11 cellular contexts compared by ENCODE assay signal in the genomic region with DNA sequence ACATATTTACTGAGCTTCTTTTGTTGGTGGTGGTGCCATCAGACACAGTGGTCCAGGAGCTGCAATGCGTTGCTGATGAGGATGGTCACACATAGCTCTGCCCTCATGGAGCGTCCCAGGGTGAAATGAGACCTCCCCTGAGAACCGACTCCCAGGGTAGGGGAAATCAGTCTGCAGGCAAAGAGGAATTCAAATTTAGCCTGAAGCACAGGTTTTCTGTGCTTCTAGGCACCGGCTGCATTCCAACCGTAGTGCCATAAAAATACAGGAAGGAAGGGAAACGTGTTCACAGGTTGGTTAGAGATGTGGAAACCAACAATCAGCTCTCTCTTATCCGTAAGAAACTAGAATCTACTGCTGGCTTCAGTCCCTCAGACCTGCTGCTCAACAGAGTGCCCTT. TPM values are rescaled to one million over a fixed set of nuclear protein-coding genes. Genes with fewer than 3 reads are reported as not detected.
DNase-seq lines count a peak whose midpoint lies in the region; ATAC-seq and TF ChIP-seq lines count a peak whose summit lies in the region.
"Had no signal": no experiment of that assay in that cellular context is flagged by ENCODE, and none has a peak within 500 bp of the region (broad histone marks: within the 10 kb centered on the region; RNA-seq: fewer than 3 reads in every experiment).

No MANE protein-coding gene starts in this region.

- BruUV-seq in HCT116 (replicated peaks; lab: Mats Ljungman, UMichigan): no TSS peak

- no peaks in the 10 kb centered on the region for H3K9me2 ChIP-seq in HCT116 (ENCODE audit: insufficient read depth)

- H3K36me3 ChIP-seq in BLaER1 treated with 17β-estradiol and CSF1 and Interleukin-3, amounts not matched to agents 10 nM and 100 nM: peaks cover 8 to 73% (median 60%) of the 10 kb centered on the region in 11 experiments; a peak in 20 of 22 replicates
- H3K36me3 ChIP-seq in HCT116 (ENCODE audit: control insufficient read depth in 1 of 2, insufficient read depth in 2 of 2, low read length in 2 of 2): peaks cover 0 to 36% of the 10 kb centered on the region in 2 experiments; a peak in 2 of 4 replicates

- H3K27me3 ChIP-seq in BLaER1 treated with 17β-estradiol and CSF1 and Interleukin-3, amounts not matched to agents 10 nM and 100 nM: no peaks in the 10 kb centered on the region
- no peaks in the 10 kb centered on the region for H3K27me3 ChIP-seq in HCT116 (ENCODE audit: insufficient read depth, low read length)

- peaks cover 83% of the 10 kb centered on the region for H3K4me1 Mint-ChIP-seq in activated T-helper 17 cell treated with anti-CD3 and anti-CD28 coated beads, Interleukin-2, amount 50 U/mL, for 72 hours
- H3K4me1 Mint-ChIP-seq in mesothelial cell of epicardium: peaks cover 76% of the 10 kb centered on the region

- peaks cover 97% of the 10 kb centered on the region for H3K79me2 ChIP-seq in HCT116 (ENCODE audit: insufficient read depth, low read length)

- peaks cover 93 to 100% (median 99%) of the 10 kb centered on the region in 11 experiments for H4K20me1 ChIP-seq in BLaER1 treated with 17β-estradiol and CSF1 and Interleukin-3, amounts not matched to agents 10 nM and 100 nM
- H4K20me1 ChIP-seq in HCT116 (ENCODE audit: insufficient read depth): peaks cover 4% of the 10 kb centered on the region; the same call in 1 of the 2 replicates

- TF ChIP-seq POLR2A in HCT116 (IDR thresholded peaks at IDR 0.05; ENCODE audit: borderline replicate concordance, extremely low read depth, insufficient read depth, insufficient read length): no peak

- H3K36me3 Mint-ChIP-seq in activated T-helper 17 cell treated with anti-CD3 and anti-CD28 coated beads, Interleukin-2, amount 50 U/mL, for 72 hours (ENCODE audit: low read depth): peaks cover 80% of the 10 kb centered on the region
- H3K36me3 Mint-ChIP-seq in mesothelial cell of epicardium: peaks cover 10% of the 10 kb centered on the region

- H3K9me3 ChIP-seq in BLaER1 treated with 17β-estradiol and CSF1 and Interleukin-3, amounts not matched to agents 10 nM and 100 nM (replicated peaks in 1 of 11): no peaks in the 10 kb centered on the region
- H3K9me3 ChIP-seq in HCT116 (ENCODE audit: control insufficient read depth in 1 of 2, insufficient read depth in 1 of 2, low read depth in 1 of 2, low read length in 2 of 2): no peaks in the 10 kb centered on the region

- ATAC-seq in HCT116 (no peak), HG02610 (IDR thresholded peaks at IDR 0.05; ENCODE audit: unreplicated experiment) (no peak)
- no peak for ATAC-seq in activated T-helper 17 cell treated with anti-CD3 and anti-CD28 coated beads, Interleukin-2, amount 50 U/mL, for 72 hours (replicated peaks)

- peak overlapping the region; percentile 83 to 98 (median 93) for H3K4me2 ChIP-seq in BLaER1 treated with 17β-estradiol and CSF1 and Interleukin-3, amounts not matched to agents 10 nM and 100 nM
- peak overlapping the region; percentile 15 for H3K4me2 ChIP-seq in HCT116 (ENCODE audit: low read length)

- intact Hi-C loops in HCT116 (cut with micrococcal nuclease): no loop called here

- no peak for TF ChIP-seq RAD21 in HCT116 (IDR thresholded peaks at IDR 0.05; ENCODE audit: low read depth)

- no peaks in the 10 kb centered on the region for H3K9me3 Mint-ChIP-seq in activated T-helper 17 cell treated with anti-CD3 and anti-CD28 coated beads, Interleukin-2, amount 50 U/mL, for 72 hours
- no peaks in the 10 kb centered on the region for H3K9me3 Mint-ChIP-seq in mesothelial cell of epicardium

- H3K4me3 Mint-ChIP-seq in activated T-helper 17 cell treated with anti-CD3 and anti-CD28 coated beads, Interleukin-2, amount 50 U/mL, for 72 hours: peak overlapping the region; percentile 80
- H3K4me3 Mint-ChIP-seq in mesothelial cell of epicardium: no peak overlapping the region

- RAD21 ChIA-PET in HCT116 (lab: Charles Lee; ENCODE audit: low non-redundant PET in 1 of 2, low total read pairs in 2 of 2, uncharacterized antibody in 2 of 2, unreplicated experiment in 2 of 2): no interaction called here

- peak overlapping the region; percentile 9 to 71 (median 61); a peak in 21 of 22 replicates for H3K9ac ChIP-seq in BLaER1 treated with 17β-estradiol and CSF1 and Interleukin-3, amounts not matched to agents 10 nM and 100 nM
- peak overlapping the region; percentile 30; the same call in 1 of the 2 replicates for H3K9ac ChIP-seq in HCT116 (ENCODE audit: low read length)

- CTCF ChIA-PET in HCT116 (lab: Charles Lee): no interaction called here

- peak overlapping the region; percentile 89 for H3K27ac Mint-ChIP-seq in activated T-helper 17 cell treated with anti-CD3 and anti-CD28 coated beads, Interleukin-2, amount 50 U/mL, for 72 hours
- H3K27ac Mint-ChIP-seq in mesothelial cell of epicardium: peak overlapping the region; percentile 70

- no peaks in the 10 kb centered on the region for H3K27me3 Mint-ChIP-seq in activated T-helper 17 cell treated with anti-CD3 and anti-CD28 coated beads, Interleukin-2, amount 50 U/mL, for 72 hours
- H3K27me3 Mint-ChIP-seq in mesothelial cell of epicardium (ENCODE audit: low read depth): no peaks in the 10 kb centered on the region

- peak overlapping the region in 9 of 10 experiments; percentile 4 to 47 (median 27); a peak in 14 of 20 replicates for H3K4me3 ChIP-seq in BLaER1 treated with 17β-estradiol and CSF1 and Interleukin-3, amounts not matched to agents 10 nM and 100 nM
- no peak overlapping the region for H3K4me3 ChIP-seq in HCT116 (replicated peaks in 1 of 2; ENCODE audit: low read depth in 1 of 2, low read length in 2 of 2)

- H3K27ac ChIP-seq in BLaER1 treated with 17β-estradiol and CSF1 and Interleukin-3, amounts not matched to agents 10 nM and 100 nM: peak overlapping the region; percentile 29 to 92 (median 78); a peak in 21 of 22 replicates
- no peak overlapping the region for H3K27ac ChIP-seq in HCT116 (ENCODE audit: low read depth, low read length)

- TF ChIP-seq CTCF in HCT116 (IDR thresholded peaks at IDR 0.05 in 2 of 3, conservative IDR thresholded peaks at IDR 0.05 in 1 of 3; ENCODE audit: borderline replicate concordance in 1 of 3, insufficient read depth in 1 of 3, low read depth in 2 of 3, low read length in 2 of 3): no peak
- TF ChIP-seq CTCF in mesothelial cell of epicardium (IDR thresholded peaks at IDR 0.05; ENCODE audit: unreplicated experiment): no peak

- peaks cover 99 to 100% (median 100%) of the 10 kb centered on the region in 10 experiments for H3K4me1 ChIP-seq in BLaER1 treated with 17β-estradiol and CSF1 and Interleukin-3, amounts not matched to agents 10 nM and 100 nM
- H3K4me1 ChIP-seq in HCT116 (ENCODE audit: control insufficient read depth in 1 of 2, insufficient read depth in 2 of 2, low read length in 2 of 2): peaks cover 74 to 97% of the 10 kb centered on the region in 2 experiments

- POLR2A ChIA-PET in HCT116 (lab: Charles Lee): no interaction called here

- no peak overlapping the region for H2AFZ ChIP-seq in HCT116 (ENCODE audit: low read depth, low read length, poor library complexity, severe bottlenecking)

- DNase-seq in HCT116 (ENCODE audit: low read depth, low spot score) (no peak), mesothelial cell of epicardium (ENCODE audit: low spot score in 2 of 2, unreplicated experiment in 2 of 2) (no peak), mesenteric fat pad (ENCODE audit: low spot score) (no peak), KG1 (lab: John Stamatoyannopoulos, UW) (no peak), DMS 273 (lab: John Stamatoyannopoulos, UW; ENCODE audit: unreplicated experiment) (no peak)
- DNase-seq: activated effector memory CD4-positive, alpha-beta T cell treated with Interleukin-2 at 50 U/mL for 16 hours; NCI-H1092 treated with DMSO at 0.1 percent for 48 hours; NCI-H446 had no signal

TF ChIP-seq in HCT116, 20 proteins besides CTCF, POLR2A, EP300 and RAD21:
- TF ChIP-seq, protein P1, sequence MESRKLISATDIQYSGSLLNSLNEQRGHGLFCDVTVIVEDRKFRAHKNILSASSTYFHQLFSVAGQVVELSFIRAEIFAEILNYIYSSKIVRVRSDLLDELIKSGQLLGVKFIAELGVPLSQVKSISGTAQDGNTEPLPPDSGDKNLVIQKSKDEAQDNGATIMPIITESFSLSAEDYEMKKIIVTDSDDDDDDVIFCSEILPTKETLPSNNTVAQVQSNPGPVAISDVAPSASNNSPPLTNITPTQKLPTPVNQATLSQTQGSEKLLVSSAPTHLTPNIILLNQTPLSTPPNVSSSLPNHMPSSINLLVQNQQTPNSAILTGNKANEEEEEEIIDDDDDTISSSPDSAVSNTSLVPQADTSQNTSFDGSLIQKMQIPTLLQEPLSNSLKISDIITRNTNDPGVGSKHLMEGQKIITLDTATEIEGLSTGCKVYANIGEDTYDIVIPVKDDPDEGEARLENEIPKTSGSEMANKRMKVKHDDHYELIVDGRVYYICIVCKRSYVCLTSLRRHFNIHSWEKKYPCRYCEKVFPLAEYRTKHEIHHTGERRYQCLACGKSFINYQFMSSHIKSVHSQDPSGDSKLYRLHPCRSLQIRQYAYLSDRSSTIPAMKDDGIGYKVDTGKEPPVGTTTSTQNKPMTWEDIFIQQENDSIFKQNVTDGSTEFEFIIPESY (IDR thresholded peaks at IDR 0.05; ENCODE audit: extremely low read depth, insufficient replicate concordance, low read length): no peak
- TF ChIP-seq JUND (IDR thresholded peaks at IDR 0.05) (no peak), ELF1 (IDR thresholded peaks at IDR 0.05; ENCODE audit: borderline replicate concordance, low read depth) (no peak), EZH2 (IDR thresholded peaks at IDR 0.05) (no peak), ZFX (IDR thresholded peaks at IDR 0.05) (no peak)

RNA-seq across cellular contexts. Expression of gene SMAD3, which starts 19.2 kb away (rescaled TPM):
- total RNA-seq in HCT116 (2021; ENCODE audit: unreplicated experiment) (89.2 TPM), mesothelial cell of epicardium (89.9 to 96.2 TPM (median 90.7 TPM) in 3 replicates), mesenteric fat pad (71.9 TPM)
- 54.4 and 57.6 TPM in 2 replicates for polyA plus RNA-seq in HCT116 (2012)
- total RNA-seq in activated T-helper 17 cell treated with anti-CD3 and anti-CD28 coated beads, Interleukin-2, amount 50 U/mL, for 72 hours: 10 to 100 TPM; 57.0 to 94.9 TPM

Comparison
In these comparisons a context has a peak if more than half of its experiments do, and no peak if none do; other contexts are left out.
1. H3K4me3 ChIP-seq: peak in BLaER1 treated with 17β-estradiol and CSF1 and Interleukin-3, amounts not matched to agents 10 nM and 100 nM (9 of 10); none in HCT116 (0 of 2).